26 cellular contexts compared by ENCODE assay signal in genomic region chr2:162175720-162176119, GRCh38. TPM values are rescaled to one million over a fixed set of nuclear protein-coding genes. Genes with fewer than 3 reads are reported as not detected.
DNase-seq lines count a peak whose midpoint lies in the region; ATAC-seq and TF ChIP-seq lines count a peak whose summit lies in the region.
"Had no signal": no experiment of that assay in that cellular context is flagged by ENCODE, and none has a peak within 500 bp of the region (broad histone marks: within the 10 kb centered on the region; RNA-seq: fewer than 3 reads in every experiment).

No MANE protein-coding gene starts in this region.

- no peaks in the 10 kb centered on the region for H3K4me1 ChIP-seq in right cardiac atrium (ENCODE audit: control insufficient read depth, insufficient read depth, low read length)
- H3K4me1 ChIP-seq: BLaER1, SJCRH30 had no signal

- H3K9me3 ChIP-seq in right cardiac atrium (ENCODE audit: control insufficient read depth, low read length): no peaks in the 10 kb centered on the region
- H3K9me3 ChIP-seq: BLaER1, SJCRH30 had no signal

- H3K36me3 Mint-ChIP-seq in chondrocyte (ENCODE audit: low read depth): peaks cover 48% of the 10 kb centered on the region
- H3K36me3 Mint-ChIP-seq: CD4-positive, CD25-positive, alpha-beta regulatory T cell had no signal

- no peaks in the 10 kb centered on the region for H3K27me3 ChIP-seq in right cardiac atrium (ENCODE audit: control insufficient read depth, insufficient read depth)
- H3K27me3 ChIP-seq: BLaER1, SJCRH30 had no signal

- H3K4me1 Mint-ChIP-seq in chondrocyte (ENCODE audit: low read depth): peaks cover 30% of the 10 kb centered on the region
- H3K4me1 Mint-ChIP-seq: CD4-positive, CD25-positive, alpha-beta regulatory T cell had no signal

- ATAC-seq in left ventricle myocardium superior (peak; percentile 59), right cardiac atrium (no peak), GM21360 (IDR thresholded peaks at IDR 0.05; ENCODE audit: unreplicated experiment) (no peak)
- ATAC-seq: SK-N-SH treated with all-trans-retinoic acid at 6 μM for 48 hours had no signal

- intact Hi-C loops in left ventricle myocardium superior (cut with micrococcal nuclease) (no loop called here), right cardiac atrium (cut with DNase I) (no loop called here)

- DNase-seq in left ventricle myocardium superior (no peak), right cardiac atrium (no peak), chondrocyte (ENCODE audit: low spot score) (no peak), fibroblast of the aortic adventitia (ENCODE audit: low read depth) (peak; percentile 28), DMS79 (lab: John Stamatoyannopoulos, UW) (no peak), activated gamma-delta T cell treated with Interleukin-2 at 50 U/mL for 16 hours (no peak)
- DNase-seq in activated CD8-positive, alpha-beta memory T cell treated with anti-CD3 and anti-CD28 coated beads, Interleukin-2, amount 50 U/mL, for 48 hours: no peak
- DNase-seq: 8988T; CD4-positive, CD25-positive, alpha-beta regulatory T cell; DMS153; H9; Karpas-422; MV-4-11; NCI-H1105; NCI-H146; NCI-H1930; NCI-H2107; NCI-H446; NCI-H524 treated with DMSO at 0.1 percent for 48 hours; NCI-H774; SJCRH30 had no signal

- no peaks in the 10 kb centered on the region for H3K27me3 Mint-ChIP-seq in chondrocyte (ENCODE audit: low read depth)

- TF ChIP-seq CTCF in chondrocyte (IDR thresholded peaks at IDR 0.05): no peak
- no peak for TF ChIP-seq CTCF in fibroblast of the aortic adventitia (IDR thresholded peaks at IDR 0.05; ENCODE audit: insufficient read depth, low read length)

- peak overlapping the region; percentile 67 for H3K27ac Mint-ChIP-seq in chondrocyte (ENCODE audit: unreplicated experiment)
- H3K27ac Mint-ChIP-seq: H9 had no signal

- no peak overlapping the region for H3K4me3 ChIP-seq in right cardiac atrium (ENCODE audit: low read length)
- no peak overlapping the region for H3K4me3 ChIP-seq in fibroblast of the aortic adventitia (ENCODE audit: low read depth, low read length)
- H3K4me3 ChIP-seq: BLaER1, SJCRH30 had no signal

- no peak overlapping the region for H3K27ac ChIP-seq in right cardiac atrium (ENCODE audit: low read length)
- H3K27ac ChIP-seq: BLaER1, HL-60, SJCRH30 had no signal

- 12% methylated on average over 3 of the region's 3 CpGs for WGBS in right cardiac atrium

- no peaks in the 10 kb centered on the region for H3K9me3 Mint-ChIP-seq in chondrocyte (ENCODE audit: low read depth)
- H3K9me3 Mint-ChIP-seq: H9 had no signal

- no peak overlapping the region for H3K4me3 Mint-ChIP-seq in chondrocyte (ENCODE audit: unreplicated experiment)
- H3K4me3 Mint-ChIP-seq: CD4-positive, CD25-positive, alpha-beta regulatory T cell; H9 had no signal

RNA-seq across cellular contexts. Expression of gene GCG, which starts 23.7 kb away (rescaled TPM):
- total RNA-seq in left ventricle myocardium superior: not detected
- total RNA-seq in right cardiac atrium: not detected
- polyA plus RNA-seq in right cardiac atrium: not detected
- total RNA-seq in chondrocyte: 0.31 TPM in 1 of 3 replicates, not detected in the others
- not detected in 2 replicates for total RNA-seq in fibroblast of the aortic adventitia (ENCODE audit: low replicate concordance)
- total RNA-seq: CD4-positive, CD25-positive, alpha-beta regulatory T cell; H9; M059J; SJCRH30 had no signal
- polyA plus RNA-seq: CD4-positive, CD25-positive, alpha-beta regulatory T cell had no signal
